ENCODE assay signal across 1 cellular context in genomic region chr22:23183107-23183698, GRCh38.
A peak's percentile ranks its signal among the peaks of the same experiment; 100 is the strongest.
TF ChIP-seq lines count a peak whose summit lies in the region.

No MANE protein-coding gene starts in this region.

TF ChIP-seq in HEK293, 187 proteins besides CTCF, POLR2A, EP300 and RAD21 (continued from another document):
- no peak for TF ChIP-seq ZNF645 (tag by site-specific recombination; IDR thresholded peaks at IDR 0.05)
- TF ChIP-seq ZBTB26 (tag by site-specific recombination; optimal IDR thresholded peaks at IDR 0.05) = peak; percentile 16
- peak; percentile 73; the same call in 1 of the 2 replicates for TF ChIP-seq FEZF1 (tag by site-specific recombination; IDR thresholded peaks at IDR 0.05)
- no peak for TF ChIP-seq HOXC10 (CRISPR knock-in tag; IDR thresholded peaks at IDR 0.05)
